16 cellular contexts compared by ENCODE assay signal in genomic region chr22:28129319-28129962, GRCh38.
"Had no signal": no experiment of that assay in that cellular context is flagged by ENCODE, and none has a peak within 500 bp of the region (broad histone marks: within the 10 kb centered on the region; RNA-seq: fewer than 3 reads in every experiment).

No MANE protein-coding gene starts in this region.

- H3K27ac Mint-ChIP-seq: activated CD4-positive, alpha-beta memory T cell treated with anti-CD3 and anti-CD28 coated beads, Interleukin-2, amount 10 ng/mL, durations not matched to agents 7 days and 5 days; activated T-cell treated with anti-CD3 and anti-CD28 coated beads, Interleukin-2, amount 50 U/mL, for 72 hours; neural progenitor cell; T-cell had no signal

- H3K9me3 ChIP-seq: colonic mucosa, gastrocnemius medialis, heart right ventricle, stomach, thoracic aorta, vagina had no signal

- H3K4me1 Mint-ChIP-seq: activated CD4-positive, alpha-beta memory T cell treated with anti-CD3 and anti-CD28 coated beads, Interleukin-2, amount 10 ng/mL, durations not matched to agents 7 days and 5 days; T-cell had no signal

- H3K36me3 ChIP-seq: colonic mucosa, gastrocnemius medialis, heart right ventricle, neural progenitor cell, stomach, thoracic aorta, vagina had no signal

- H3K4me3 Mint-ChIP-seq: activated CD4-positive, alpha-beta memory T cell treated with anti-CD3 and anti-CD28 coated beads, Interleukin-2, amount 10 ng/mL, durations not matched to agents 7 days and 5 days; activated T-cell treated with anti-CD3 and anti-CD28 coated beads, Interleukin-2, amount 50 U/mL, for 72 hours; neural progenitor cell; T-cell had no signal

- H3K27me3 ChIP-seq: colonic mucosa, gastrocnemius medialis, heart right ventricle, neural progenitor cell, stomach, vagina had no signal

- H3K4me2 ChIP-seq: neural progenitor cell had no signal

- H3K4me3 ChIP-seq: colonic mucosa, gastrocnemius medialis, heart right ventricle, neural progenitor cell, stomach, thoracic aorta, vagina had no signal

- DNase-seq: activated CD4-positive, alpha-beta memory T cell treated with anti-CD3 and anti-CD28 coated beads, Interleukin-2, amount 10 ng/mL, durations not matched to agents 7 days and 5 days; activated gamma-delta T cell treated with Interleukin-2 at 50 U/mL for 16 hours; activated T-cell treated with anti-CD3 and anti-CD28 coated beads, Interleukin-2, amount 50 U/mL, for 72 hours; caudate nucleus; colonic mucosa; gastrocnemius medialis; heart right ventricle; small intestine; stomach; T-cell; T1000 had no signal

- H3K4me1 ChIP-seq: colonic mucosa, gastrocnemius medialis, heart right ventricle, neural progenitor cell, parathyroid adenoma, stomach, vagina had no signal

- H3K36me3 Mint-ChIP-seq: T-cell had no signal

- H3K27ac ChIP-seq: colonic mucosa, gastrocnemius medialis, heart right ventricle, neural progenitor cell, parathyroid adenoma, stomach, thoracic aorta, vagina had no signal

- H3K79me2 ChIP-seq: parathyroid adenoma had no signal

- H3K9ac ChIP-seq: neural progenitor cell, parathyroid adenoma had no signal

- ATAC-seq: activated T-cell treated with anti-CD3 and anti-CD28 coated beads, Interleukin-2, amount 50 U/mL, for 72 hours; gastrocnemius medialis; heart right ventricle; left lobe of liver; T-cell had no signal

- H3K9me3 Mint-ChIP-seq: activated CD4-positive, alpha-beta memory T cell treated with anti-CD3 and anti-CD28 coated beads, Interleukin-2, amount 10 ng/mL, durations not matched to agents 7 days and 5 days; activated T-cell treated with anti-CD3 and anti-CD28 coated beads, Interleukin-2, amount 50 U/mL, for 72 hours; T-cell had no signal
